1 cellular context compared by ENCODE assay signal in the genomic region with DNA sequence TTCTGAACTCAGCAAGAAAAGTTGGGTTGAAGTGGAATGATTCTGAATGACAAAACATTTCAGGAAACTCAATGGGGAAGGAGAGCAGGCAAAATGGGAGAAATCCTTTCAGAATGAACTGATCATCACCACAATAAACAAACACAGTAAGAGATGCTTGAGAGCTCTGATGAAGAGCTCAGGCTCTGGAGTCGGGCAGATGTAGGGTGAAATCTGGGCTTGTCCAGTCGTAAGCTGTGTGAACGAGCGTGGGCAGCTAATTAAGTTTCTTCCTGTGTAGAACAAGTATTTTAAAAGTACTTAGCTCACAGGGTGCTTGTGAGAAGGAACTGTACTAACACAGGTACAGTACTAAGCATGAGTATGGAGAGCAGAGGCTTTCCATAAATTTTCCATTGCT.
TF ChIP-seq lines count a peak whose summit lies in the region.

No MANE protein-coding gene starts in this region.

TF ChIP-seq in GM23338, 12 proteins besides CTCF, POLR2A, EP300 and RAD21 (continued from another document):
- TF ChIP-seq POLR2AphosphoS5 (IDR thresholded peaks at IDR 0.05; ENCODE audit: low read depth), result no peak
- TF ChIP-seq, protein P1, sequence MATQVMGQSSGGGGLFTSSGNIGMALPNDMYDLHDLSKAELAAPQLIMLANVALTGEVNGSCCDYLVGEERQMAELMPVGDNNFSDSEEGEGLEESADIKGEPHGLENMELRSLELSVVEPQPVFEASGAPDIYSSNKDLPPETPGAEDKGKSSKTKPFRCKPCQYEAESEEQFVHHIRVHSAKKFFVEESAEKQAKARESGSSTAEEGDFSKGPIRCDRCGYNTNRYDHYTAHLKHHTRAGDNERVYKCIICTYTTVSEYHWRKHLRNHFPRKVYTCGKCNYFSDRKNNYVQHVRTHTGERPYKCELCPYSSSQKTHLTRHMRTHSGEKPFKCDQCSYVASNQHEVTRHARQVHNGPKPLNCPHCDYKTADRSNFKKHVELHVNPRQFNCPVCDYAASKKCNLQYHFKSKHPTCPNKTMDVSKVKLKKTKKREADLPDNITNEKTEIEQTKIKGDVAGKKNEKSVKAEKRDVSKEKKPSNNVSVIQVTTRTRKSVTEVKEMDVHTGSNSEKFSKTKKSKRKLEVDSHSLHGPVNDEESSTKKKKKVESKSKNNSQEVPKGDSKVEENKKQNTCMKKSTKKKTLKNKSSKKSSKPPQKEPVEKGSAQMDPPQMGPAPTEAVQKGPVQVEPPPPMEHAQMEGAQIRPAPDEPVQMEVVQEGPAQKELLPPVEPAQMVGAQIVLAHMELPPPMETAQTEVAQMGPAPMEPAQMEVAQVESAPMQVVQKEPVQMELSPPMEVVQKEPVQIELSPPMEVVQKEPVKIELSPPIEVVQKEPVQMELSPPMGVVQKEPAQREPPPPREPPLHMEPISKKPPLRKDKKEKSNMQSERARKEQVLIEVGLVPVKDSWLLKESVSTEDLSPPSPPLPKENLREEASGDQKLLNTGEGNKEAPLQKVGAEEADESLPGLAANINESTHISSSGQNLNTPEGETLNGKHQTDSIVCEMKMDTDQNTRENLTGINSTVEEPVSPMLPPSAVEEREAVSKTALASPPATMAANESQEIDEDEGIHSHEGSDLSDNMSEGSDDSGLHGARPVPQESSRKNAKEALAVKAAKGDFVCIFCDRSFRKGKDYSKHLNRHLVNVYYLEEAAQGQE (IDR thresholded peaks at IDR 0.05; ENCODE audit: unreplicated experiment), result no peak
- TF ChIP-seq EZH2phosphoT487 (IDR thresholded peaks at IDR 0.05; ENCODE audit: unreplicated experiment), result no peak
- no peak for TF ChIP-seq EZH2 (IDR thresholded peaks at IDR 0.05; ENCODE audit: low read depth, unreplicated experiment)
- TF ChIP-seq, protein P2, sequence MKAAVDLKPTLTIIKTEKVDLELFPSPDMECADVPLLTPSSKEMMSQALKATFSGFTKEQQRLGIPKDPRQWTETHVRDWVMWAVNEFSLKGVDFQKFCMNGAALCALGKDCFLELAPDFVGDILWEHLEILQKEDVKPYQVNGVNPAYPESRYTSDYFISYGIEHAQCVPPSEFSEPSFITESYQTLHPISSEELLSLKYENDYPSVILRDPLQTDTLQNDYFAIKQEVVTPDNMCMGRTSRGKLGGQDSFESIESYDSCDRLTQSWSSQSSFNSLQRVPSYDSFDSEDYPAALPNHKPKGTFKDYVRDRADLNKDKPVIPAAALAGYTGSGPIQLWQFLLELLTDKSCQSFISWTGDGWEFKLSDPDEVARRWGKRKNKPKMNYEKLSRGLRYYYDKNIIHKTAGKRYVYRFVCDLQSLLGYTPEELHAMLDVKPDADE (IDR thresholded peaks at IDR 0.05), result no peak
